23 cellular contexts compared by ENCODE assay signal in the genomic region with DNA sequence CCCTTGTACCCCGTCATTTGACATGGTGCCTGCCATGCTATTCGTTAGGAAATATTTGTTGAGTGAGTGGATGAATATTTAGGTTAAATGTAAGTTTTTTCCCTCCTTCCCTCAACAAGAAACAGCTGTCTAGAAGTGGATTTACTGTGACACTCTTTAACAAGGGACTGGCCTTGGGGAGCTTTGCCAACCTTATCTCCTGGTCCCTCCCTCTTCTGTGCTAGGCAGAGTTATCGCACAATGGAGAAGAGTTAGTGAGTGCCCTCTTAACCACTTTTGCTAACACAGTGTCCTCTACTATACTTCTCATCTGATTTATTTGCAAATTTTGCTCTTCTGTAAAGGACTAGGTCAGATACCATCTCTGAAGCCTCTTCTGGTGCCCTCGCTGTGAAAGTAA.
DNase-seq lines count a peak whose midpoint lies in the region; ATAC-seq, FAIRE-seq and TF ChIP-seq lines count a peak whose summit lies in the region.
"Had no signal": no experiment of that assay in that cellular context is flagged by ENCODE, and none has a peak within 500 bp of the region (broad histone marks: within the 10 kb centered on the region; RNA-seq: fewer than 3 reads in every experiment).

No MANE protein-coding gene starts in this region.

- no TSS peak for BruUV-seq in mammary epithelial cell (replicated peaks; lab: Mats Ljungman, UMichigan)

- intact Hi-C loops in Right ventricle myocardium superior (cut with DNase I) (no loop called here), cardiac septum (cut with DNase I) (loop anchor here (10.0 kb wide), 1 partner anchor 58 kb away; a partner anchor contains a TSS), adrenal gland (cut with DNase I) (no loop called here), left ventricle myocardium superior (cut with micrococcal nuclease) (no loop called here), pancreas (cut with DNase I) (no loop called here), mammary epithelial cell (cut with micrococcal nuclease) (no loop called here)

- H4K20me1 ChIP-seq in mammary epithelial cell (ENCODE audit: insufficient read depth, low read length): no peaks in the 10 kb centered on the region

- TF ChIP-seq CTCF in adrenal gland (IDR thresholded peaks at IDR 0.05) (no peak), pancreas (IDR thresholded peaks at IDR 0.05) (no peak), mammary epithelial cell (conservative IDR thresholded peaks at IDR 0.05 in 1 of 2, IDR thresholded peaks at IDR 0.05 in 1 of 2; ENCODE audit: extremely low read depth in 1 of 2, insufficient read depth in 1 of 2, low read depth in 1 of 2, low read length in 2 of 2) (no peak)

- H3K9ac ChIP-seq in mammary epithelial cell (ENCODE audit: insufficient read depth, low read length): no peak overlapping the region
- H3K9ac ChIP-seq: BLaER1 treated with 17β-estradiol and CSF1 and Interleukin-3, amounts not matched to agents 10 nM and 100 nM; KMS-11 had no signal

- H3K36me3 ChIP-seq in adrenal gland (replicated peaks in 1 of 2): peaks cover 0 to 4% of the 10 kb centered on the region in 2 donors
- H3K36me3 ChIP-seq in pancreas: peaks cover 0 to 5% (median 3%) of the 10 kb centered on the region in 3 donors
- H3K36me3 ChIP-seq in mammary epithelial cell (ENCODE audit: insufficient read depth, low read length): peaks cover 2% of the 10 kb centered on the region

- H3K4me1 ChIP-seq in adrenal gland (replicated peaks in 1 of 2) (peaks cover 0 to 11% of the 10 kb centered on the region in 2 donors), pancreas (no peaks in the 10 kb centered on the region), mammary epithelial cell (ENCODE audit: insufficient read depth, low read length) (no peaks in the 10 kb centered on the region)
- H3K4me1 ChIP-seq: A549 had no signal

- DNase-seq in Right ventricle myocardium superior: no peak
- DNase-seq in cardiac septum (ENCODE audit: low spot score): no peak
- DNase-seq in adrenal gland: peak; percentile 56 to 83 (median 69)
- DNase-seq in left ventricle myocardium superior: no peak
- DNase-seq in pancreas: peak in 2 of 6 donors; percentile 26 to 55
- no peak for DNase-seq in stimulated activated CD8-positive, alpha-beta memory T cell treated with anti-CD3 and anti-CD28 coated beads, Interleukin-4, amount 100 ng/mL, for 48 hours
- no peak for DNase-seq in islet precursor cell
- DNase-seq in mammary epithelial cell: no peak
- DNase-seq: AML-193; CD4-positive, alpha-beta T cell; MM.1S; NCI-H2029 treated with DMSO at 0.1 percent for 48 hours; NCI-H2171; NCI-H226; NCI-H748 treated with DMSO at 0.1 percent for 48 hours; RPMI8226; SHP77 treated with DMSO at 0.1 percent for 48 hours had no signal

- no peak for FAIRE-seq in pancreas (lab: Jason Lieb, UNC)
- FAIRE-seq: A549, GM18507 had no signal

- TF ChIP-seq POLR2A in adrenal gland (IDR thresholded peaks at IDR 0.05): no peak

- in situ Hi-C loops in mammary epithelial cell (cut with MboI; ENCODE audit: low sequenced_read_pairs in 2 of 2): no loop called here

- peak; percentile 91 for ATAC-seq in Right ventricle myocardium superior (ENCODE audit: poor library complexity)
- peak; percentile 94 for ATAC-seq in left ventricle myocardium superior
- ATAC-seq in pancreas: peak; percentile 72 to 95 (median 87)
- ATAC-seq: A549, HCT116 had no signal

- H2AFZ ChIP-seq in mammary epithelial cell (ENCODE audit: low read depth, low read length): no peak overlapping the region

- no peak overlapping the region for H3K27ac ChIP-seq in adrenal gland
- no peak overlapping the region for H3K27ac ChIP-seq in pancreas
- H3K27ac ChIP-seq in mammary epithelial cell (ENCODE audit: insufficient read depth, low read depth, low read length): no peak overlapping the region
- H3K27ac ChIP-seq: A549; BLaER1 treated with 17β-estradiol and CSF1 and Interleukin-3, amounts not matched to agents 10 nM and 100 nM; KMS-11; SK-N-MC had no signal

- H3K79me2 ChIP-seq in mammary epithelial cell (ENCODE audit: insufficient read depth, low read length): no peaks in the 10 kb centered on the region

- dilution Hi-C loops in mammary epithelial cell (cut with HindIII; ENCODE audit: low sequenced_read_pairs): no loop called here

- no peak overlapping the region for H3K4me3 ChIP-seq in adrenal gland
- no peak overlapping the region for H3K4me3 ChIP-seq in pancreas
- H3K4me3 ChIP-seq in mammary epithelial cell (replicated peaks in 1 of 3; ENCODE audit: insufficient read depth in 1 of 3, low read depth in 2 of 3, low read length in 3 of 3): no peak overlapping the region
- H3K4me3 ChIP-seq: A549; BLaER1 treated with 17β-estradiol and CSF1 and Interleukin-3, amounts not matched to agents 10 nM and 100 nM; SK-N-MC had no signal

- no peaks in the 10 kb centered on the region for H3K27me3 ChIP-seq in adrenal gland
- H3K27me3 ChIP-seq in pancreas: no peaks in the 10 kb centered on the region
- no peaks in the 10 kb centered on the region for H3K27me3 ChIP-seq in mammary epithelial cell (ENCODE audit: insufficient read depth, low read length)
- H3K27me3 ChIP-seq: BLaER1 treated with 17β-estradiol and CSF1 and Interleukin-3, amounts not matched to agents 10 nM and 100 nM had no signal

- 52 to 66% (median 60%) methylated on average over 4 of the region's 4 CpGs for WGBS in adrenal gland, 4 donors
- WGBS in pancreas, 2 donors: 59 to 60% methylated on average over 4 of the region's 4 CpGs
- 100% methylated on average over 4 of the region's 4 CpGs for WGBS in mammary epithelial cell (ENCODE audit: low coverage, missing lambda C conversion rate)

- CTCF ChIA-PET in mammary epithelial cell (lab: Charles Lee; ENCODE audit: low non-redundant PET): no interaction called here

- H3K4me2 ChIP-seq in mammary epithelial cell (ENCODE audit: insufficient read depth, low read depth, low read length): no peak overlapping the region
- H3K4me2 ChIP-seq: A549; BLaER1 treated with 17β-estradiol and CSF1 and Interleukin-3, amounts not matched to agents 10 nM and 100 nM; KMS-11 had no signal

- H3K9me3 ChIP-seq in adrenal gland (replicated peaks in 1 of 3): no peaks in the 10 kb centered on the region
- H3K9me3 ChIP-seq in pancreas: no peaks in the 10 kb centered on the region
- H3K9me3 ChIP-seq in mammary epithelial cell (replicated peaks; ENCODE audit: insufficient read depth, low read length): no peaks in the 10 kb centered on the region
- H3K9me3 ChIP-seq: A549; BLaER1 treated with 17β-estradiol and CSF1 and Interleukin-3, amounts not matched to agents 10 nM and 100 nM had no signal

Comparison
In these comparisons a context has a peak if more than half of its experiments do, and no peak if none do; other contexts are left out.
1. DNase-seq: peak in adrenal gland (7 of 7); none in Right ventricle myocardium superior (single experiment), cardiac septum (single experiment), left ventricle myocardium superior (single experiment), stimulated activated CD8-positive, alpha-beta memory T cell treated with anti-CD3 and anti-CD28 coated beads, Interleukin-4, amount 100 ng/mL, for 48 hours (single experiment), islet precursor cell (single experiment) and mammary epithelial cell (single experiment).
2. Peak in every context shown above with its lines, with median percentiles within 50 percentile points of each other: ATAC-seq.